ENCODE assay signal across 19 cellular contexts in genomic region chr10:59383436-59383835, GRCh38. TPM values are rescaled to one million over a fixed set of nuclear protein-coding genes. Genes with fewer than 3 reads are reported as not detected.
A peak's percentile ranks its signal among the peaks of the same experiment; 100 is the strongest.
DNase-seq lines count a peak whose midpoint lies in the region; ATAC-seq and TF ChIP-seq lines count a peak whose summit lies in the region.
"Had no signal": no experiment of that assay in that cellular context is flagged by ENCODE, and none has a peak within 500 bp of the region (broad histone marks: within the 10 kb centered on the region; RNA-seq: fewer than 3 reads in every experiment).

No MANE protein-coding gene starts in this region.

- no peak overlapping the region for H3K4me3 ChIP-seq in fibroblast of the aortic adventitia (ENCODE audit: low read depth, low read length)
- peak overlapping the region; percentile 28 for H3K4me3 ChIP-seq in neural cell (ENCODE audit: low read length)
- no peak overlapping the region for H3K4me3 ChIP-seq in testis
- H3K4me3 ChIP-seq: breast epithelium had no signal

- intact Hi-C loops in testis (cut with DNase I; ENCODE audit: low total_unique reads): no loop called here

- H3K27ac ChIP-seq in neural cell (ENCODE audit: low read length): peak overlapping the region; percentile 78
- peak overlapping the region; percentile 2 for H3K27ac ChIP-seq in temporal lobe (ENCODE audit: low read depth, low read length)
- H3K27ac ChIP-seq in testis: no peak overlapping the region
- H3K27ac ChIP-seq: breast epithelium had no signal

- H2AFZ ChIP-seq in neural cell (ENCODE audit: low read depth, low read length): no peak overlapping the region

- H3K9me3 ChIP-seq in neural cell (ENCODE audit: low read length): no peaks in the 10 kb centered on the region
- H3K9me3 ChIP-seq in testis: no peaks in the 10 kb centered on the region
- H3K9me3 ChIP-seq: breast epithelium had no signal

- no peak for ATAC-seq in HG02870 (IDR thresholded peaks at IDR 0.05; ENCODE audit: unreplicated experiment)
- ATAC-seq: activated CD4-positive, CD25-positive, alpha-beta regulatory T cell treated with anti-CD3 and anti-CD28 coated beads, Interleukin-2, amount 50 U/mL, for 24 hours; PC-3 had no signal

- peak overlapping the region; percentile 40 for H3K4me2 ChIP-seq in neural cell (ENCODE audit: low read length)

- peak overlapping the region; percentile 31 for H3K9ac ChIP-seq in neural cell (ENCODE audit: low read length)

- no peaks in the 10 kb centered on the region for H3K9me2 ChIP-seq in neural cell (ENCODE audit: insufficient read depth, low read length)

- TF ChIP-seq EP300 in neural cell (conservative IDR thresholded peaks at IDR 0.05; ENCODE audit: poor library complexity, severe bottlenecking): no peak

- TF ChIP-seq CTCF in fibroblast of the aortic adventitia (IDR thresholded peaks at IDR 0.05; ENCODE audit: insufficient read depth, low read length): no peak
- no peak for TF ChIP-seq CTCF in neural cell (IDR thresholded peaks at IDR 0.05; ENCODE audit: poor library complexity, severe bottlenecking)
- no peak for TF ChIP-seq CTCF in testis (IDR thresholded peaks at IDR 0.05)

- TF ChIP-seq RAD21 in neural cell (conservative IDR thresholded peaks at IDR 0.05): no peak

- peaks cover 11% of the 10 kb centered on the region for H3F3A ChIP-seq in neural cell (ENCODE audit: insufficient read depth, low read length, poor library complexity, severe bottlenecking)

- H3K36me3 ChIP-seq in neural cell (ENCODE audit: insufficient read depth, low read length) (no peaks in the 10 kb centered on the region), testis (ENCODE audit: low read depth, missing control alignments) (no peaks in the 10 kb centered on the region)
- H3K36me3 ChIP-seq: breast epithelium had no signal

- WGBS in testis, 2 donors: 58 to 72% methylated on average over 1 of the region's 1 CpG

- H3K27me3 ChIP-seq in neural cell (ENCODE audit: insufficient read depth, low read depth, low read length) (no peaks in the 10 kb centered on the region), testis (no peaks in the 10 kb centered on the region)
- H3K27me3 ChIP-seq: breast epithelium had no signal

- H3K79me2 ChIP-seq in neural cell (replicated peaks; ENCODE audit: insufficient read depth, low read length): no peaks in the 10 kb centered on the region

- DNase-seq in amniotic epithelial cell (ENCODE audit: low read depth): peak; percentile 23
- DNase-seq in fibroblast of the aortic adventitia (ENCODE audit: low read depth): peak; percentile 59
- DNase-seq in testis: no peak
- DNase-seq in HuH-7.5 (ENCODE audit: low spot score): no peak
- no peak for DNase-seq in DMS79 treated with DMSO at 0.1 percent for 48 hours (lab: John Stamatoyannopoulos, UW)
- DNase-seq: activated T-cell treated with anti-CD3 and anti-CD28 coated beads, Interleukin-2, amount 50 U/mL, for 48 hours; CD4-positive, alpha-beta T cell; effector CD8-positive, alpha-beta T cell; HFFc6; KG1; NCI-H2081 treated with DMSO at 0.1 percent for 48 hours; NCI-H82; PC-3; stimulated activated CD4-positive, alpha-beta T cell treated with anti-CD3 and anti-CD28 coated beads, Interleukin-4, amount 100 ng/mL, for 4 hours had no signal

- no peaks in the 10 kb centered on the region for H3K4me1 ChIP-seq in testis
- H3K4me1 ChIP-seq: breast epithelium had no signal

- no peaks in the 10 kb centered on the region for H4K20me1 ChIP-seq in neural cell (ENCODE audit: insufficient read depth)

- no peak for TF ChIP-seq POLR2A in testis (IDR thresholded peaks at IDR 0.05)

TF ChIP-seq in neural cell, 6 proteins besides CTCF, POLR2A, EP300 and RAD21:
- no peak for TF ChIP-seq EZH2 (IDR thresholded peaks at IDR 0.05; ENCODE audit: borderline replicate concordance, insufficient read depth, low read length, poor library complexity, severe bottlenecking)
- no peak for TF ChIP-seq POLR2AphosphoS5 (IDR thresholded peaks at IDR 0.05)
- TF ChIP-seq MXI1 (conservative IDR thresholded peaks at IDR 0.05; ENCODE audit: poor library complexity, severe bottlenecking): no peak
- no peak for TF ChIP-seq SMC3 (conservative IDR thresholded peaks at IDR 0.05; ENCODE audit: poor library complexity)
- TF ChIP-seq REST (IDR thresholded peaks at IDR 0.05; ENCODE audit: borderline replicate concordance): no peak
- TF ChIP-seq TAF1 (IDR thresholded peaks at IDR 0.05; ENCODE audit: low read depth): no peak
TF ChIP-seq in neural cell: peak in this region for 0.

RNA-seq across cellular contexts. Expression of gene FAM13C, which starts 21.1 kb away (rescaled TPM):
- total RNA-seq in fibroblast of the aortic adventitia (ENCODE audit: low replicate concordance) (3.3 and 9.1 TPM in 2 replicates), temporal lobe (15.2 TPM), testis (10 to 100 TPM; 38.5 to 50.9 TPM)
- polyA plus RNA-seq in neural cell (89.3 and 92.7 TPM in 2 replicates), testis (ENCODE audit: insufficient read depth, low read depth, low replicate concordance) (12.9 TPM)
- 198 and 231 TPM in 2 replicates for polyA minus RNA-seq in neural cell
- total RNA-seq: CD4-positive, alpha-beta T cell; HFFc6 had no signal

Comparison
In these comparisons a context has a peak if more than half of its experiments do, and no peak if none do; other contexts are left out.
1. DNase-seq: peak in amniotic epithelial cell (single experiment) and fibroblast of the aortic adventitia (single experiment); none in testis (single experiment), HuH-7.5 (single experiment) and DMS79 treated with DMSO at 0.1 percent for 48 hours (single experiment).
2. H3K27ac ChIP-seq: peak in neural cell (single experiment) and temporal lobe (single experiment); none in testis (0 of 2).